Comparison of ENCODE assay signal across 21 cellular contexts in the genomic region with DNA sequence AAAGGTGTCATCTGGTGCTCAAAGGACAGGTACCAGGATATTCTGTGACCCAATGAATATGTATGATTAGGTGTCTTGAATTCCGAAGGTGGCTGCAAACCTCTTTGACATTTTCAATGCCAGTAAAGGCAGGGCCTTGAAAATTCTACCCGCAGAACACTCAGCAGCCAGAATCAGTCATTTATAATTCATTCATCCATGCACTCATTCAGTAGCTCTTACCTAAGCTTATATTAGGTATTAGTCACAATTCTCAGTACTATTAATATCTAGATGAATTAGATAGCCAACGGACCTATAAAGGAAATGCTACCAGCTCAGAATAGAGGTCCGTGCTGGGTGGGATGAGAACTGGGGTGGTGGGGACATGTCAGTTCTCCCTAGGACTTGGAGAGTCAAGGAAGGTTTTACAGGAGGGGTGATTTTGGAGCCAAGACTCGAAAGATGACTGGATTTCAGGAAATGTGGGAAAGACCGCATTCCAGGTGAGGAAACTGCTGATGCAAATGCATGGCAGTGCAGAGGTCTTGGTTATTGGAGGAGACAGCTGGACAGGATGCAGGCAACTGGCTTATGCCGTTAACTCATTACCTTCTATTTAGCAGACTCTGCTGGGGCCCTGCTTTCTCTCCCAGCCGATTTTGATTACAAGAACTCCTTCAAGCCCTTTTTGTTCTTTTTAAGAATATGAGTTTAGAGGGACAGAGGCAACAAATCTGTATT. TPM values are rescaled to one million over a fixed set of nuclear protein-coding genes. Genes with fewer than 3 reads are reported as not detected.
DNase-seq lines count a peak whose midpoint lies in the region; ATAC-seq and TF ChIP-seq lines count a peak whose summit lies in the region.
"Had no signal": no experiment of that assay in that cellular context is flagged by ENCODE, and none has a peak within 500 bp of the region (broad histone marks: within the 10 kb centered on the region; RNA-seq: fewer than 3 reads in every experiment).

No MANE protein-coding gene starts in this region.

- H3K79me2 ChIP-seq in Loucy (ENCODE audit: insufficient read depth, low read length) (peaks cover 70% of the 10 kb centered on the region), trophoblast cell (ENCODE audit: control insufficient read depth, insufficient read depth, low read length, poor library complexity) (no peaks in the 10 kb centered on the region)

- H2BK12ac ChIP-seq in trophoblast cell (ENCODE audit: low read length) = no peak overlapping the region

- peak overlapping the region; percentile 96 for H3K4me3 ChIP-seq in BLaER1
- no peak overlapping the region for H3K4me3 ChIP-seq in Loucy (ENCODE audit: low read length, poor library complexity, severe bottlenecking)
- H3K4me3 ChIP-seq in epithelial cell of esophagus (ENCODE audit: low read length) = no peak overlapping the region
- H3K4me3 ChIP-seq in trophoblast cell (ENCODE audit: low read depth, low read length) = no peak overlapping the region
- H3K4me3 ChIP-seq: colonic mucosa, GM23248, suprapubic skin had no signal

- H2BK5ac ChIP-seq in trophoblast cell (ENCODE audit: low read depth, low read length, poor library complexity) = no peak overlapping the region

- H3K4me3 Mint-ChIP-seq in activated CD4-positive, alpha-beta memory T cell treated with anti-CD3 and anti-CD28 coated beads for 36 hours = no peak overlapping the region
- H3K4me3 Mint-ChIP-seq: activated CD8-positive, alpha-beta T cell treated with anti-CD3 and anti-CD28 coated beads, Interleukin-2, amount 10 ng/mL, durations not matched to agents 7 days and 5 days; activated naive CD8-positive, alpha-beta T cell treated with anti-CD3 and anti-CD28 coated beads for 36 hours; nephron progenitor cell had no signal

- H2AFZ ChIP-seq in Loucy (ENCODE audit: low read length) = no peak overlapping the region
- H2AFZ ChIP-seq in trophoblast cell (ENCODE audit: insufficient read depth, low read length, poor library complexity) = no peak overlapping the region
- H2AFZ ChIP-seq: GM23248 had no signal

- H3K4me1 ChIP-seq in BLaER1 (peaks cover 71% of the 10 kb centered on the region), Loucy (ENCODE audit: insufficient read depth, low read length, poor library complexity, severe bottlenecking) (peaks cover 65% of the 10 kb centered on the region), trophoblast cell (ENCODE audit: control insufficient read depth in 1 of 2, insufficient read depth in 2 of 2, low read length in 2 of 2) (peaks cover 0 to 3% of the 10 kb centered on the region in 2 experiments)

- H2BK120ac ChIP-seq in trophoblast cell (ENCODE audit: insufficient read depth, low read length, poor library complexity) = no peak overlapping the region

- no peak overlapping the region for H4K8ac ChIP-seq in trophoblast cell (ENCODE audit: low read depth, low read length)

- intact Hi-C loops in activated CD4-positive, alpha-beta memory T cell treated with anti-CD3 and anti-CD28 coated beads for 36 hours (cut with micrococcal nuclease) = no loop called here

- no peak overlapping the region for H3K27ac Mint-ChIP-seq in activated CD4-positive, alpha-beta memory T cell treated with anti-CD3 and anti-CD28 coated beads for 36 hours
- H3K27ac Mint-ChIP-seq: activated CD8-positive, alpha-beta T cell treated with anti-CD3 and anti-CD28 coated beads, Interleukin-2, amount 10 ng/mL, durations not matched to agents 7 days and 5 days; activated naive CD8-positive, alpha-beta T cell treated with anti-CD3 and anti-CD28 coated beads for 36 hours had no signal

- no peak for TF ChIP-seq CTCF in Loucy (conservative IDR thresholded peaks at IDR 0.05; ENCODE audit: low read length)
- TF ChIP-seq CTCF in epithelial cell of esophagus (IDR thresholded peaks at IDR 0.05; ENCODE audit: insufficient read depth, low read depth, low read length, missing control alignments) = no peak

- no peak overlapping the region for H4K91ac ChIP-seq in trophoblast cell (ENCODE audit: low read depth, low read length)

- no peak for ATAC-seq in HG03108 (IDR thresholded peaks at IDR 0.05; ENCODE audit: unreplicated experiment)
- ATAC-seq: activated CD8-positive, alpha-beta T cell treated with anti-CD3 and anti-CD28 coated beads, Interleukin-2, amount 10 ng/mL, durations not matched to agents 7 days and 5 days had no signal

- no peak overlapping the region for H3K18ac ChIP-seq in trophoblast cell (ENCODE audit: low read length)

- CTCF ChIA-PET in activated CD4-positive, alpha-beta memory T cell treated with anti-CD3 and anti-CD28 coated beads for 36 hours (lab: Charles Lee) = interaction anchor here (1.1 to 5.6 kb wide), 2 partner anchors 206 to 283 kb away, joined by 5 to 38 read pairs; no protein-coding TSS in a partner anchor

- no peaks in the 10 kb centered on the region for H3K27me3 Mint-ChIP-seq in activated CD4-positive, alpha-beta memory T cell treated with anti-CD3 and anti-CD28 coated beads for 36 hours
- H3K27me3 Mint-ChIP-seq: activated naive CD8-positive, alpha-beta T cell treated with anti-CD3 and anti-CD28 coated beads for 36 hours had no signal

- H3K9me3 ChIP-seq in BLaER1 (no peaks in the 10 kb centered on the region), Loucy (ENCODE audit: insufficient read depth, low read depth, low read length) (no peaks in the 10 kb centered on the region), trophoblast cell (ENCODE audit: insufficient read depth, low read depth, low read length) (peaks cover 1% of the 10 kb centered on the region)
- H3K9me3 ChIP-seq: colonic mucosa, suprapubic skin had no signal

- H3K14ac ChIP-seq in trophoblast cell (ENCODE audit: low read length) = no peak overlapping the region

- H3K27me3 ChIP-seq in BLaER1 (no peaks in the 10 kb centered on the region), Loucy (ENCODE audit: insufficient read depth, low read length, poor library complexity, severe bottlenecking) (no peaks in the 10 kb centered on the region), trophoblast cell (ENCODE audit: insufficient read depth, low read length) (peaks cover under 1% of the 10 kb centered on the region)
- H3K27me3 ChIP-seq: brain microvascular endothelial cell had no signal

- H3K4me1 Mint-ChIP-seq in activated CD4-positive, alpha-beta memory T cell treated with anti-CD3 and anti-CD28 coated beads for 36 hours (ENCODE audit: low read depth) = peaks cover 98% of the 10 kb centered on the region

- WGBS in trophoblast cell (ENCODE audit: extremely low coverage, insufficient coverage, insufficient read length) = no CpG with 5 or more reads among the region's 8 CpGs

- H3K4me2 ChIP-seq in BLaER1 (peak overlapping the region; percentile 85), Loucy (ENCODE audit: low read depth, low read length, poor library complexity, severe bottlenecking) (peak overlapping the region; percentile 75), trophoblast cell (ENCODE audit: low read length) (no peak overlapping the region)

- DNase-seq in epithelial cell of esophagus (ENCODE audit: low read depth) = peak; percentile 22
- peak; percentile 50 to 52 for DNase-seq in trophoblast cell
- DNase-seq in activated CD4-positive, alpha-beta memory T cell treated with anti-CD3 and anti-CD28 coated beads for 36 hours = no peak
- DNase-seq in Ammon's horn (ENCODE audit: low spot score) = no peak
- DNase-seq: activated CD8-positive, alpha-beta T cell treated with anti-CD3 and anti-CD28 coated beads, Interleukin-2, amount 10 ng/mL, durations not matched to agents 7 days and 5 days; activated naive CD8-positive, alpha-beta T cell treated with anti-CD3 and anti-CD28 coated beads for 36 hours; brain microvascular endothelial cell; Calu3; colonic mucosa; GM23248; hippocampal formation; KG1; NCI-H1092; NCI-H2029 treated with DMSO at 0.1 percent for 48 hours; nephron progenitor cell; T-helper 1 cell; WERI-Rb-1 had no signal

- no peak overlapping the region for H2AK5ac ChIP-seq in trophoblast cell (ENCODE audit: low read length)

- peaks cover 9% of the 10 kb centered on the region for H3K36me3 Mint-ChIP-seq in activated CD4-positive, alpha-beta memory T cell treated with anti-CD3 and anti-CD28 coated beads for 36 hours

- H3F3A ChIP-seq in Loucy (ENCODE audit: low read depth) = 0 out of 2 replicates have a peak, but pooled peaks cover 2% of the 10 kb centered on the region

- POLR2A ChIA-PET in activated CD4-positive, alpha-beta memory T cell treated with anti-CD3 and anti-CD28 coated beads for 36 hours (lab: Charles Lee) = no interaction called here

- peak overlapping the region; percentile 60; the same call in 1 of the 2 replicates for H3K27ac ChIP-seq in BLaER1
- H3K27ac ChIP-seq in trophoblast cell (ENCODE audit: low read depth, low read length) = no peak overlapping the region
- H3K27ac ChIP-seq: brain microvascular endothelial cell, colonic mucosa, GM23248, suprapubic skin, WERI-Rb-1 had no signal

- no peaks in the 10 kb centered on the region for H3K9me2 ChIP-seq in Loucy (replicated peaks; ENCODE audit: low read depth, low read length)

- H3K9me3 Mint-ChIP-seq in activated CD4-positive, alpha-beta memory T cell treated with anti-CD3 and anti-CD28 coated beads for 36 hours = no peaks in the 10 kb centered on the region
- H3K9me3 Mint-ChIP-seq: activated naive CD8-positive, alpha-beta T cell treated with anti-CD3 and anti-CD28 coated beads for 36 hours; nephron progenitor cell had no signal

- no peak overlapping the region for H3K4ac ChIP-seq in trophoblast cell (ENCODE audit: low read depth, low read length)

- peaks cover 96% of the 10 kb centered on the region for H3K36me3 ChIP-seq in BLaER1
- H3K36me3 ChIP-seq in Loucy (ENCODE audit: insufficient read depth, low read length) = peaks cover 18% of the 10 kb centered on the region; the same call in 1 of the 2 replicates
- peaks cover 0 to 7% of the 10 kb centered on the region in 2 experiments for H3K36me3 ChIP-seq in trophoblast cell (ENCODE audit: control insufficient read depth in 1 of 2, insufficient read depth in 2 of 2, low read length in 2 of 2)
- H3K36me3 ChIP-seq: colonic mucosa, WERI-Rb-1 had no signal

- H3K9ac ChIP-seq in BLaER1 = peak overlapping the region; percentile 98
- no peak overlapping the region for H3K9ac ChIP-seq in Loucy (ENCODE audit: low read depth, low read length, poor library complexity, severe bottlenecking)
- H3K9ac ChIP-seq in trophoblast cell (ENCODE audit: low read length) = no peak overlapping the region
- H3K9ac ChIP-seq: GM23248 had no signal

- H4K12ac ChIP-seq in trophoblast cell (ENCODE audit: low read depth, low read length) = no peak overlapping the region

- H4K20me1 ChIP-seq in BLaER1 (peaks cover 97% of the 10 kb centered on the region), Loucy (ENCODE audit: insufficient read depth, low read length, poor library complexity, severe bottlenecking) (peaks cover 19% of the 10 kb centered on the region)

- no peak overlapping the region for H3K23ac ChIP-seq in trophoblast cell (ENCODE audit: low read length)

- no peaks in the 10 kb centered on the region for H3K79me1 ChIP-seq in trophoblast cell (ENCODE audit: low read length)

RNA-seq across cellular contexts. Expression of a gene that starts 7.2 kb away (rescaled TPM):
- 6.9 and 8.7 TPM in 2 replicates for polyA plus RNA-seq in trophoblast cell (2013)
- 1 to 10 TPM; 4.9 to 5.3 TPM for total RNA-seq in activated CD4-positive, alpha-beta memory T cell treated with anti-CD3 and anti-CD28 coated beads for 36 hours

Comparison
In these comparisons a context has a peak if more than half of its experiments do, and no peak if none do; other contexts are left out.
1. DNase-seq: peak in epithelial cell of esophagus (single experiment) and trophoblast cell (2 of 2); none in activated CD4-positive, alpha-beta memory T cell treated with anti-CD3 and anti-CD28 coated beads for 36 hours (single experiment) and Ammon's horn (single experiment).